Comparison of ENCODE assay signal across 1 cellular context in the genomic region with DNA sequence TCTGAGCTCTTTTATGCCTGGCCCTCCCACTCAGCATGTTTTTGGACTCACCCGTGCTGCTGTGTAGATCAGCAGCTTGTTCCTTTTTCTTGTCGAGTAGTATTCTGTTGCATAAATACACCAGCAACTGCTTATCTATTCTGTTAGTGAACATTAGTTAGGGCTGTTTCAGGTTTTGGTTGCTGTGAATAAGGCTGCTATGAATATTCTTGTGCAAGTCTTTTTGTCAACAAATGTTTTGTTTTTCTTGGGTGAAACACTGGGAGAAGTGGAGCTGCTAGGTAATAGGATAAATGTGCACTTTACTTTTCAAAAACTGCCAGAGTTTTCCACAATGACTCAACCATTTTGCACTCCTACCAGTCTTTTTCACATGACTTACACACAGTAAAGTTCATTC.
A peak's percentile ranks its signal among the peaks of the same experiment; 100 is the strongest.
TF ChIP-seq lines count a peak whose summit lies in the region.

No MANE protein-coding gene starts in this region.

TF ChIP-seq in K562, 482 proteins besides CTCF, POLR2A, EP300 and RAD21 (continued from another document):
- TF ChIP-seq PRDM10 (IDR thresholded peaks at IDR 0.05; ENCODE audit: partially characterized antibody) (peak; percentile 35), ZFP36 (IDR thresholded peaks at IDR 0.05; ENCODE audit: low read depth, low read length, partially characterized antibody) (no peak), C11orf30 (IDR thresholded peaks at IDR 0.05; ENCODE audit: low read depth) (peak; percentile 36; the same call in 1 of the 2 replicates), DMBX1 (CRISPR knock-in tag; IDR thresholded peaks at IDR 0.05; ENCODE audit: borderline replicate concordance) (no peak), NR1H2 (CRISPR knock-in tag; IDR thresholded peaks at IDR 0.05) (no peak), MAFG (tag; conservative IDR thresholded peaks at IDR 0.05) (peak; percentile 36)
